In the genomic region with DNA sequence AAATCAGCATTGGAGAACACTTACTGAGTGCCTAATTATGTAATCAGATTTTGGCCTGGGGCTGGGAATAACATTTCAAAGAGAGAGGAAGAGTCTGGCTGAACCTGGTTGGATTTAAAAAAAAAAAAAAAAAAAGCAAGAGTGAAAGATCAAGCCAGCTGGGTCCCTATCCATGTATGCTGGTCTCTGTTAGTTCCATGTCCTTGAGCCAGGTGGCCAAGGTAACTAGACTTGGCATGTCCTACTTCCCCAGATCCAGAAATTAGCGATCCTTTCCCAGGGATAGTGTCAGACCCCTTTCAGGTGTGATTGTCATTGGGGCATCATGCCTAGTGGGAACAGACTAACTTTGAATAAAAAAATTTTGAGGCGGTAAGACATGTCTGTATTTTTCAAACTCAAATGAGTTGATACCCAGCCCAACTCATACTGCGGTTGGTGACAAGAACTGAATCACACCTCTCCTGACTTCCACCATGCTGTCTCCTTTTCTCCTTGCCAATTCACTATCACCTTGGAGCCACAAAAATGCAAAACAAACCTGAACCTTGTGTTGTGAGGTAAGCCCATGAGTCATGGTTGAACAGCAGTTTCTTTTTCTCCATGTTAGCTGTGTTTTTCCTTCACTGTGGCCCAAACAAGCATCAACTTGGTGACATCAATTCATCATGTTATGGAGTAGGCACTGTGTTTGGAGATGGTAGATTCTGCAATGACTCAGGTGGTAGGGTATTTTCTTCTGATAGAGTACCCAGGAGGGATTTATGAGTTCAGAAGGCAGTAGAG, we compare ENCODE assay signal across 2 cellular contexts.
TF ChIP-seq lines count a peak whose summit lies in the region.

No MANE protein-coding gene starts in this region.

TF ChIP-seq in GM23338, 12 proteins besides CTCF, POLR2A, EP300 and RAD21 (continued from another document):
- TF ChIP-seq, protein P1, sequence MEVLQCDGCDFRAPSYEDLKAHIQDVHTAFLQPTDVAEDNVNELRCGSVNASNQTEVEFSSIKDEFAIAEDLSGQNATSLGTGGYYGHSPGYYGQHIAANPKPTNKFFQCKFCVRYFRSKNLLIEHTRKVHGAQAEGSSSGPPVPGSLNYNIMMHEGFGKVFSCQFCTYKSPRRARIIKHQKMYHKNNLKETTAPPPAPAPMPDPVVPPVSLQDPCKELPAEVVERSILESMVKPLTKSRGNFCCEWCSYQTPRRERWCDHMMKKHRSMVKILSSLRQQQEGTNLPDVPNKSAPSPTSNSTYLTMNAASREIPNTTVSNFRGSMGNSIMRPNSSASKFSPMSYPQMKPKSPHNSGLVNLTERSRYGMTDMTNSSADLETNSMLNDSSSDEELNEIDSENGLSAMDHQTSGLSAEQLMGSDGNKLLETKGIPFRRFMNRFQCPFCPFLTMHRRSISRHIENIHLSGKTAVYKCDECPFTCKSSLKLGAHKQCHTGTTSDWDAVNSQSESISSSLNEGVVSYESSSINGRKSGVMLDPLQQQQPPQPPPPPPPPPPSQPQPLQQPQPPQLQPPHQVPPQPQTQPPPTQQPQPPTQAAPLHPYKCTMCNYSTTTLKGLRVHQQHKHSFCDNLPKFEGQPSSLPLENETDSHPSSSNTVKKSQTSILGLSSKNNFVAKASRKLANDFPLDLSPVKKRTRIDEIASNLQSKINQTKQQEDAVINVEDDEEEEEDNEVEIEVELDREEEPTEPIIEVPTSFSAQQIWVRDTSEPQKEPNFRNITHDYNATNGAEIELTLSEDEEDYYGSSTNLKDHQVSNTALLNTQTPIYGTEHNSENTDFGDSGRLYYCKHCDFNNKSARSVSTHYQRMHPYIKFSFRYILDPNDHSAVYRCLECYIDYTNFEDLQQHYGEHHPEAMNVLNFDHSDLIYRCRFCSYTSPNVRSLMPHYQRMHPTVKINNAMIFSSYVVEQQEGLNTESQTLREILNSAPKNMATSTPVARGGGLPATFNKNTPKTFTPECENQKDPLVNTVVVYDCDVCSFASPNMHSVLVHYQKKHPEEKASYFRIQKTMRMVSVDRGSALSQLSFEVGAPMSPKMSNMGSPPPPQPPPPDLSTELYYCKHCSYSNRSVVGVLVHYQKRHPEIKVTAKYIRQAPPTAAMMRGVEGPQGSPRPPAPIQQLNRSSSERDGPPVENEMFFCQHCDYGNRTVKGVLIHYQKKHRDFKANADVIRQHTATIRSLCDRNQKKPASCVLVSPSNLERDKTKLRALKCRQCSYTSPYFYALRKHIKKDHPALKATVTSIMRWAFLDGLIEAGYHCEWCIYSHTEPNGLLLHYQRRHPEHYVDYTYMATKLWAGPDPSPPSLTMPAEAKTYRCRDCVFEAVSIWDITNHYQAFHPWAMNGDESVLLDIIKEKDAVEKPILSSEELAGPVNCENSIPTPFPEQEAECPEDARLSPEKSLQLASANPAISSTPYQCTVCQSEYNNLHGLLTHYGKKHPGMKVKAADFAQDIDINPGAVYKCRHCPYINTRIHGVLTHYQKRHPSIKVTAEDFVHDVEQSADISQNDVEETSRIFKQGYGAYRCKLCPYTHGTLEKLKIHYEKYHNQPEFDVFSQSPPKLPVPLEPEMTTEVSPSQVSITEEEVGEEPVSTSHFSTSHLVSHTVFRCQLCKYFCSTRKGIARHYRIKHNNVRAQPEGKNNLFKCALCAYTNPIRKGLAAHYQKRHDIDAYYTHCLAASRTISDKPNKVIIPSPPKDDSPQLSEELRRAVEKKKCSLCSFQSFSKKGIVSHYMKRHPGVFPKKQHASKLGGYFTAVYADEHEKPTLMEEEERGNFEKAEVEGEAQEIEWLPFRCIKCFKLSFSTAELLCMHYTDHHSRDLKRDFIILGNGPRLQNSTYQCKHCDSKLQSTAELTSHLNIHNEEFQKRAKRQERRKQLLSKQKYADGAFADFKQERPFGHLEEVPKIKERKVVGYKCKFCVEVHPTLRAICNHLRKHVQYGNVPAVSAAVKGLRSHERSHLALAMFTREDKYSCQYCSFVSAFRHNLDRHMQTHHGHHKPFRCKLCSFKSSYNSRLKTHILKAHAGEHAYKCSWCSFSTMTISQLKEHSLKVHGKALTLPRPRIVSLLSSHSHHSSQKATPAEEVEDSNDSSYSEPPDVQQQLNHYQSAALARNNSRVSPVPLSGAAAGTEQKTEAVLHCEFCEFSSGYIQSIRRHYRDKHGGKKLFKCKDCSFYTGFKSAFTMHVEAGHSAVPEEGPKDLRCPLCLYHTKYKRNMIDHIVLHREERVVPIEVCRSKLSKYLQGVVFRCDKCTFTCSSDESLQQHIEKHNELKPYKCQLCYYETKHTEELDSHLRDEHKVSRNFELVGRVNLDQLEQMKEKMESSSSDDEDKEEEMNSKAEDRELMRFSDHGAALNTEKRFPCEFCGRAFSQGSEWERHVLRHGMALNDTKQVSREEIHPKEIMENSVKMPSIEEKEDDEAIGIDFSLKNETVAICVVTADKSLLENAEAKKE (CRISPR knock-in tag; IDR thresholded peaks at IDR 0.05) = no peak
- TF ChIP-seq EZH2 (IDR thresholded peaks at IDR 0.05; ENCODE audit: low read depth, unreplicated experiment) (no peak), ZNF331 (CRISPR knock-in tag; IDR thresholded peaks at IDR 0.05; ENCODE audit: low read depth) (no peak)

TF ChIP-seq in HepG2, 621 proteins besides CTCF, POLR2A, EP300 and RAD21 (continued from another document and continues in another):
- TF ChIP-seq, protein P2, sequence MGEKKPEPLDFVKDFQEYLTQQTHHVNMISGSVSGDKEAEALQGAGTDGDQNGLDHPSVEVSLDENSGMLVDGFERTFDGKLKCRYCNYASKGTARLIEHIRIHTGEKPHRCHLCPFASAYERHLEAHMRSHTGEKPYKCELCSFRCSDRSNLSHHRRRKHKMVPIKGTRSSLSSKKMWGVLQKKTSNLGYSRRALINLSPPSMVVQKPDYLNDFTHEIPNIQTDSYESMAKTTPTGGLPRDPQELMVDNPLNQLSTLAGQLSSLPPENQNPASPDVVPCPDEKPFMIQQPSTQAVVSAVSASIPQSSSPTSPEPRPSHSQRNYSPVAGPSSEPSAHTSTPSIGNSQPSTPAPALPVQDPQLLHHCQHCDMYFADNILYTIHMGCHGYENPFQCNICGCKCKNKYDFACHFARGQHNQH (CRISPR knock-in tag; IDR thresholded peaks at IDR 0.05) = 0 out of 2 replicates have a peak, but pooled peaks have one; percentile 24
- TF ChIP-seq, protein P3, sequence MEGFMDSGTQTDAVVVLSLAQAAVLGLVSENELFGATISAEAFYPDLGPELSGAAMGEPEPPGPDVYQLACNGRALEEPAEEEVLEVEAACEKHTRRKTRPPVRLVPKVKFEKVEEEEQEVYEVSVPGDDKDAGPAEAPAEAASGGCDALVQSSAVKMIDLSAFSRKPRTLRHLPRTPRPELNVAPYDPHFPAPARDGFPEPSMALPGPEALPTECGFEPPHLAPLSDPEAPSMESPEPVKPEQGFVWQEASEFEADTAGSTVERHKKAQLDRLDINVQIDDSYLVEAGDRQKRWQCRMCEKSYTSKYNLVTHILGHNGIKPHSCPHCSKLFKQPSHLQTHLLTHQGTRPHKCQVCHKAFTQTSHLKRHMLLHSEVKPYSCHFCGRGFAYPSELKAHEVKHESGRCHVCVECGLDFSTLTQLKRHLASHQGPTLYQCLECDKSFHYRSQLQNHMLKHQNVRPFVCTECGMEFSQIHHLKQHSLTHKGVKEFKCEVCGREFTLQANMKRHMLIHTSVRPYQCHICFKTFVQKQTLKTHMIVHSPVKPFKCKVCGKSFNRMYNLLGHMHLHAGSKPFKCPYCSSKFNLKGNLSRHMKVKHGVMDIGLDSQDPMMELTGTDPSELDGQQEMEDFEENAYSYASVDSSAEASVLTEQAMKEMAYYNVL (CRISPR knock-in tag; IDR thresholded peaks at IDR 0.05; ENCODE audit: borderline replicate concordance) = no peak
- TF ChIP-seq, protein P4, sequence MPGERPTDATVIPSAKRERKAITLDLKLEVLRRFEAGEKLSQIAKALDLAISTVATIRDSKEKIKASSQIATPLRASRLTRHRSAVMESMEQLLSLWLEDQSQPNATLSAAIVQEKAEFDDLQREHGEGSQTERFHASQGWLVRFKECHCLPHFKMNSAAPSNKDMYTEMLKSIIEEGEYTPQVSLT (CRISPR knock-in tag; IDR thresholded peaks at IDR 0.05; ENCODE audit: borderline replicate concordance, low read depth) = no peak
- TF ChIP-seq ATAD3A (CRISPR knock-in tag; IDR thresholded peaks at IDR 0.05) (no peak), ASH2L (IDR thresholded peaks at IDR 0.05; ENCODE audit: insufficient read length, low read depth, low read length) (peak; percentile 35), ZNF263 (CRISPR knock-in tag; IDR thresholded peaks at IDR 0.05) (no peak), CBX5 (CRISPR knock-in tag; IDR thresholded peaks at IDR 0.05; ENCODE audit: borderline replicate concordance) (no peak), SAP130 (CRISPR knock-in tag; IDR thresholded peaks at IDR 0.05; ENCODE audit: low read depth) (peak; percentile 72), GATA4 (IDR thresholded peaks at IDR 0.05; ENCODE audit: borderline replicate concordance, low read depth) (no peak), SIX1 (CRISPR knock-in tag; IDR thresholded peaks at IDR 0.05; ENCODE audit: borderline replicate concordance) (no peak), SUZ12 (IDR thresholded peaks at IDR 0.05; ENCODE audit: low read depth, low read length) (no peak), CENPX (CRISPR knock-in tag; IDR thresholded peaks at IDR 0.05) (no peak), BCL6 (CRISPR knock-in tag; IDR thresholded peaks at IDR 0.05) (no peak), NFE2L1 (CRISPR knock-in tag; IDR thresholded peaks at IDR 0.05; ENCODE audit: borderline replicate concordance) (no peak), DPF2 (CRISPR knock-in tag; IDR thresholded peaks at IDR 0.05; ENCODE audit: borderline replicate concordance, low read depth) (no peak), BRD4 (CRISPR knock-in tag; IDR thresholded peaks at IDR 0.05) (no peak), ZNF674 (CRISPR knock-in tag; IDR thresholded peaks at IDR 0.05; ENCODE audit: low read depth) (no peak), PHB2 (IDR thresholded peaks at IDR 0.05; ENCODE audit: partially characterized antibody) (no peak), ZNF709 (CRISPR knock-in tag; IDR thresholded peaks at IDR 0.05) (no peak), ZNF878 (CRISPR knock-in tag; IDR thresholded peaks at IDR 0.05) (no peak), ISX (CRISPR knock-in tag; conservative IDR thresholded peaks at IDR 0.05) (no peak), ZNF629 (CRISPR knock-in tag; conservative IDR thresholded peaks at IDR 0.05) (no peak), ZNF749 (CRISPR knock-in tag; IDR thresholded peaks at IDR 0.05; ENCODE audit: borderline replicate concordance) (no peak), ZNF644 (CRISPR knock-in tag; IDR thresholded peaks at IDR 0.05; ENCODE audit: low read depth) (peak; percentile 45; the same call in 1 of the 2 replicates), HMG20B (CRISPR knock-in tag; conservative IDR thresholded peaks at IDR 0.05) (no peak), ZBTB3 (CRISPR knock-in tag; IDR thresholded peaks at IDR 0.05; ENCODE audit: borderline replicate concordance, low read depth) (no peak), ZNF143 (CRISPR knock-in tag; IDR thresholded peaks at IDR 0.05) (no peak), SAFB2 (CRISPR knock-in tag; IDR thresholded peaks at IDR 0.05; ENCODE audit: borderline replicate concordance, low read depth) (no peak)
- TF ChIP-seq, protein P5, sequence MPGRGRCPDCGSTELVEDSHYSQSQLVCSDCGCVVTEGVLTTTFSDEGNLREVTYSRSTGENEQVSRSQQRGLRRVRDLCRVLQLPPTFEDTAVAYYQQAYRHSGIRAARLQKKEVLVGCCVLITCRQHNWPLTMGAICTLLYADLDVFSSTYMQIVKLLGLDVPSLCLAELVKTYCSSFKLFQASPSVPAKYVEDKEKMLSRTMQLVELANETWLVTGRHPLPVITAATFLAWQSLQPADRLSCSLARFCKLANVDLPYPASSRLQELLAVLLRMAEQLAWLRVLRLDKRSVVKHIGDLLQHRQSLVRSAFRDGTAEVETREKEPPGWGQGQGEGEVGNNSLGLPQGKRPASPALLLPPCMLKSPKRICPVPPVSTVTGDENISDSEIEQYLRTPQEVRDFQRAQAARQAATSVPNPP (CRISPR knock-in tag; IDR thresholded peaks at IDR 0.05) = no peak
- TF ChIP-seq, protein P6, sequence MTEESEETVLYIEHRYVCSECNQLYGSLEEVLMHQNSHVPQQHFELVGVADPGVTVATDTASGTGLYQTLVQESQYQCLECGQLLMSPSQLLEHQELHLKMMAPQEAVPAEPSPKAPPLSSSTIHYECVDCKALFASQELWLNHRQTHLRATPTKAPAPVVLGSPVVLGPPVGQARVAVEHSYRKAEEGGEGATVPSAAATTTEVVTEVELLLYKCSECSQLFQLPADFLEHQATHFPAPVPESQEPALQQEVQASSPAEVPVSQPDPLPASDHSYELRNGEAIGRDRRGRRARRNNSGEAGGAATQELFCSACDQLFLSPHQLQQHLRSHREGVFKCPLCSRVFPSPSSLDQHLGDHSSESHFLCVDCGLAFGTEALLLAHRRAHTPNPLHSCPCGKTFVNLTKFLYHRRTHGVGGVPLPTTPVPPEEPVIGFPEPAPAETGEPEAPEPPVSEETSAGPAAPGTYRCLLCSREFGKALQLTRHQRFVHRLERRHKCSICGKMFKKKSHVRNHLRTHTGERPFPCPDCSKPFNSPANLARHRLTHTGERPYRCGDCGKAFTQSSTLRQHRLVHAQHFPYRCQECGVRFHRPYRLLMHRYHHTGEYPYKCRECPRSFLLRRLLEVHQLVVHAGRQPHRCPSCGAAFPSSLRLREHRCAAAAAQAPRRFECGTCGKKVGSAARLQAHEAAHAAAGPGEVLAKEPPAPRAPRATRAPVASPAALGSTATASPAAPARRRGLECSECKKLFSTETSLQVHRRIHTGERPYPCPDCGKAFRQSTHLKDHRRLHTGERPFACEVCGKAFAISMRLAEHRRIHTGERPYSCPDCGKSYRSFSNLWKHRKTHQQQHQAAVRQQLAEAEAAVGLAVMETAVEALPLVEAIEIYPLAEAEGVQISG (CRISPR knock-in tag; IDR thresholded peaks at IDR 0.05) = no peak
- TF ChIP-seq, protein P7, sequence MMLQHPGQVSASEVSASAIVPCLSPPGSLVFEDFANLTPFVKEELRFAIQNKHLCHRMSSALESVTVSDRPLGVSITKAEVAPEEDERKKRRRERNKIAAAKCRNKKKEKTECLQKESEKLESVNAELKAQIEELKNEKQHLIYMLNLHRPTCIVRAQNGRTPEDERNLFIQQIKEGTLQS (CRISPR knock-in tag; IDR thresholded peaks at IDR 0.05) = peak; percentile 65
